12 cellular contexts compared by ENCODE assay signal in genomic region chr14:50822501-50823042, GRCh38. TPM values are rescaled to one million over a fixed set of nuclear protein-coding genes. Genes with fewer than 3 reads are reported as not detected.
DNase-seq lines count a peak whose midpoint lies in the region; ATAC-seq and TF ChIP-seq lines count a peak whose summit lies in the region.
"Had no signal": no experiment of that assay in that cellular context is flagged by ENCODE, and none has a peak within 500 bp of the region (broad histone marks: within the 10 kb centered on the region; RNA-seq: fewer than 3 reads in every experiment).

No MANE protein-coding gene starts in this region.

- H3K4me3 ChIP-seq in BLaER1: peak overlapping the region; percentile 11; the same call in 1 of the 2 replicates
- H3K4me3 ChIP-seq in SU-DHL-6 (ENCODE audit: insufficient read depth, low read length, poor library complexity, severe bottlenecking): peak overlapping the region; percentile 41

- peaks cover 51% of the 10 kb centered on the region for H3F3A ChIP-seq in SU-DHL-6 (ENCODE audit: insufficient read depth)

- H3K9me3 ChIP-seq in BLaER1: no peaks in the 10 kb centered on the region
- H3K9me3 ChIP-seq in SU-DHL-6 (ENCODE audit: insufficient read depth, low read length): no peaks in the 10 kb centered on the region

- H3K9ac ChIP-seq in BLaER1 (peak overlapping the region; percentile 35; the same call in 1 of the 2 replicates), SU-DHL-6 (ENCODE audit: low read length) (peak overlapping the region; percentile 56)

- H3K4me1 Mint-ChIP-seq in osteocyte (ENCODE audit: unreplicated experiment): peaks cover 20% of the 10 kb centered on the region

- H3K4me3 Mint-ChIP-seq in osteocyte (ENCODE audit: unreplicated experiment): no peak overlapping the region

- peaks cover 98% of the 10 kb centered on the region for H3K79me2 ChIP-seq in SU-DHL-6 (ENCODE audit: insufficient read depth, low read length)

- DNase-seq in glomerular visceral epithelial cell (ENCODE audit: extremely low spot score) (peak; percentile 9), osteocyte (ENCODE audit: extremely low spot score, unreplicated experiment) (no peak), AG20443 (ENCODE audit: low spot score) (no peak)
- DNase-seq in central memory CD4-positive, alpha-beta T cell: no peak
- DNase-seq: activated gamma-delta T cell treated with Interleukin-2 at 50 U/mL for 16 hours, RPMI8226 had no signal

- ATAC-seq in GM21786 (IDR thresholded peaks at IDR 0.05; ENCODE audit: unreplicated experiment) (peak; percentile 19), GM21825 (IDR thresholded peaks at IDR 0.05; ENCODE audit: unreplicated experiment) (no peak)

- no peaks in the 10 kb centered on the region for H3K27me3 Mint-ChIP-seq in osteocyte (ENCODE audit: unreplicated experiment)

- no peaks in the 10 kb centered on the region for H3K27me3 ChIP-seq in BLaER1
- no peaks in the 10 kb centered on the region for H3K27me3 ChIP-seq in SU-DHL-6 (ENCODE audit: low read length)

- H4K20me1 ChIP-seq in BLaER1 (peaks cover 78% of the 10 kb centered on the region), SU-DHL-6 (ENCODE audit: low read depth, low read length) (no peaks in the 10 kb centered on the region)

- peaks cover 11% of the 10 kb centered on the region for H3K36me3 Mint-ChIP-seq in osteocyte (ENCODE audit: unreplicated experiment)

- peaks cover 51% of the 10 kb centered on the region for H3K36me3 ChIP-seq in BLaER1
- H3K36me3 ChIP-seq in SU-DHL-6 (ENCODE audit: low read length): peaks cover 19% of the 10 kb centered on the region

- no peaks in the 10 kb centered on the region for H3K9me3 Mint-ChIP-seq in osteocyte (ENCODE audit: unreplicated experiment)

- H3K27ac ChIP-seq in BLaER1: peak overlapping the region; percentile 50
- H3K27ac ChIP-seq in SU-DHL-6 (ENCODE audit: low read depth, low read length): peak overlapping the region; percentile 87
- H3K27ac ChIP-seq: C4-2B had no signal

- H3K27ac Mint-ChIP-seq in osteocyte (ENCODE audit: unreplicated experiment): no peak overlapping the region
- H3K27ac Mint-ChIP-seq: progenitor cell of endocrine pancreas had no signal

- TF ChIP-seq CTCF in SU-DHL-6 (IDR thresholded peaks at IDR 0.05; ENCODE audit: insufficient read depth, low read length, poor library complexity, severe bottlenecking) (no peak), osteocyte (IDR thresholded peaks at IDR 0.05) (no peak)

- H3K4me2 ChIP-seq in BLaER1 (peak overlapping the region; percentile 75), SU-DHL-6 (ENCODE audit: low read depth, low read length, poor library complexity, severe bottlenecking) (peak overlapping the region; percentile 89)

- H3K9me2 ChIP-seq in SU-DHL-6 (replicated peaks; ENCODE audit: insufficient read depth, low read length): no peaks in the 10 kb centered on the region

- no peak overlapping the region for H2AFZ ChIP-seq in SU-DHL-6 (ENCODE audit: low read depth, low read length, severe bottlenecking)

- peaks cover 92% of the 10 kb centered on the region for H3K4me1 ChIP-seq in BLaER1

RNA-seq across cellular contexts. Expression of gene NIN, which starts 8.4 kb away (rescaled TPM):
- total RNA-seq in osteocyte: 46.3 and 50.2 TPM in 2 replicates

RNA-seq across cellular contexts. Expression of gene ABHD12B, which starts 49.3 kb away (rescaled TPM):
- not detected in 2 replicates for total RNA-seq in osteocyte
- total RNA-seq: progenitor cell of endocrine pancreas had no signal
